7 cellular contexts compared by ENCODE assay signal in the genomic region with DNA sequence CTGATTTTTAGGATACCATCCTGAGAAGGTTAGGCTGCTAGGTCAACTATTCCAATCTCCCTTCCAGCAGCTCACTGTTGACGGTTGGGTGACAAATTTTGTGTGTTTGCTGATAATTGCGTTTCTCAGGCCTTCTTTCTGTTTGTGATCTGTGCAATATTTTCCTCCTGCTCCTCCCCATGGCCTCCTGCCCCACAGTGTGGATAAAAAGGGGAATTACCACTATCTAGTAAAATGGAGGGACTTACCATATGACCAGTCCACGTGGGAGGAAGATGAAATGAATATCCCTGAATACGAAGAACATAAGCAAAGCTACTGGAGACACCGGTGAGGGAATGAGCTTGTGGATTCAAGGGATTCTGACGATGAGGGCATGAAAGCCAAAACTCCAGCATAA.
A peak's percentile ranks its signal among the peaks of the same experiment; 100 is the strongest.
DNase-seq lines count a peak whose midpoint lies in the region; TF ChIP-seq lines count a peak whose summit lies in the region.

No MANE protein-coding gene starts in this region.

- no peak for TF ChIP-seq CTCF in coronary artery (IDR thresholded peaks at IDR 0.05)

- no peak overlapping the region for H3K27ac ChIP-seq in coronary artery

- DNase-seq in EL = peak; percentile 46
- peak; percentile 8 for DNase-seq in NCI-H2227 treated with DMSO at 0.1 percent for 48 hours (lab: John Stamatoyannopoulos, UW)
- DNase-seq in coronary artery (ENCODE audit: low spot score) = peak; percentile 60
- DNase-seq in medulla oblongata (ENCODE audit: extremely low spot score) = peak; percentile 83
- DNase-seq in NCI-H774 (lab: John Stamatoyannopoulos, UW) = no peak
- no peak for DNase-seq in D341Med (ENCODE audit: low spot score)
- no peak for DNase-seq in DMS153 treated with DMSO at 0.1 percent for 48 hours (lab: John Stamatoyannopoulos, UW; ENCODE audit: unreplicated experiment)

- no peak overlapping the region for H3K4me3 ChIP-seq in coronary artery

Comparison
In these comparisons a context has a peak if more than half of its experiments do, and no peak if none do; other contexts are left out.
1. DNase-seq: peak in EL (single experiment), NCI-H2227 treated with DMSO at 0.1 percent for 48 hours (single experiment), coronary artery (single experiment) and medulla oblongata (single experiment); none in NCI-H774 (single experiment), D341Med (single experiment) and DMS153 treated with DMSO at 0.1 percent for 48 hours (single experiment).